Comparison of ENCODE assay signal across 1 cellular context in genomic region chr9:4970970-4971641, GRCh38.
TF ChIP-seq lines count a peak whose summit lies in the region.

No MANE protein-coding gene starts in this region.

TF ChIP-seq in HepG2, 621 proteins besides CTCF, POLR2A, EP300 and RAD21:
- TF ChIP-seq ZNF629 (CRISPR knock-in tag; conservative IDR thresholded peaks at IDR 0.05) (no peak), NCOA2 (CRISPR knock-in tag; IDR thresholded peaks at IDR 0.05) (no peak), ZNF510 (CRISPR knock-in tag; IDR thresholded peaks at IDR 0.05; ENCODE audit: low read depth) (no peak), ZNF234 (CRISPR knock-in tag; conservative IDR thresholded peaks at IDR 0.05) (no peak), RFX5 (IDR thresholded peaks at IDR 0.05; ENCODE audit: low read depth, low read length) (no peak), PAX8 (CRISPR knock-in tag; IDR thresholded peaks at IDR 0.05; ENCODE audit: borderline replicate concordance) (no peak), MIXL1 (CRISPR knock-in tag; IDR thresholded peaks at IDR 0.05) (no peak), ZKSCAN8 (CRISPR knock-in tag; IDR thresholded peaks at IDR 0.05; ENCODE audit: borderline replicate concordance) (no peak), KLF16 (CRISPR knock-in tag; IDR thresholded peaks at IDR 0.05) (no peak), HMG20B (CRISPR knock-in tag; conservative IDR thresholded peaks at IDR 0.05) (no peak), CREBL2 (CRISPR knock-in tag; IDR thresholded peaks at IDR 0.05; ENCODE audit: borderline replicate concordance) (no peak)
TF ChIP-seq in HepG2: peak in this region for 0.
